In the genomic region with DNA sequence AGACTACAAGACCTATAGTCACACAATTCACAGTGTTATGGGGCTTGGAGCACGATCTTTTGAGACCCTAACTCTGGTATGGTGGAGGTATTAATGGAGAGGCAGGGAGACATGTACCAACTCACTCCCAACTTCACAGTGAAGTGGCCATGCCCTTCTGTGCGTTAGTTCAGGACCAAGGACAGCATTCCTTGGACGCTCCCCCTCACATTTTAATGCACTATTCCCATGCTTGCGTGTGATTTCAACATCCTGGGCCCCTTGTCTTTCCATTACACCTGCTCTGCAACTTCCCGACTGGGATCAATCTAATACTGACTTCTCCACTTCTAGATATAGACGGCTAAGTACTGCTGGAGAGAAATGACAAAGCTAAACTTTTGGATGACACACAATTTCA, we compare ENCODE assay signal across 2 cellular contexts.
TF ChIP-seq lines count a peak whose summit lies in the region.

No MANE protein-coding gene starts in this region.

TF ChIP-seq in Ishikawa, 13 proteins besides CTCF, POLR2A, EP300 and RAD21 (continued from another document):
- peak; percentile 98 for TF ChIP-seq REST (IDR thresholded peaks at IDR 0.05; ENCODE audit: low read depth)

TF ChIP-seq in K562, 482 proteins besides CTCF, POLR2A, EP300 and RAD21 (continued from another document):
- TF ChIP-seq REST (CRISPR knock-in tag; IDR thresholded peaks at IDR 0.05; ENCODE audit: low read depth), result peak; percentile 92
- TF ChIP-seq TRIM24 (IDR thresholded peaks at IDR 0.05), result peak in 1 of 2 experiments; percentile 31; a peak in 2 of 4 replicates
- TF ChIP-seq MIER1 (IDR thresholded peaks at IDR 0.05; ENCODE audit: low read depth), result peak; percentile 90
- TF ChIP-seq CEBPG (CRISPR knock-in tag; IDR thresholded peaks at IDR 0.05), result no peak
- TF ChIP-seq CEBPG (tag; conservative IDR thresholded peaks at IDR 0.05 in 1 of 2, IDR thresholded peaks at IDR 0.05 in 1 of 2), result 0 out of 4 replicates have a peak, but pooled peaks of 1 of the 2 experiments have one; percentile 22
- no peak for TF ChIP-seq L3MBTL2 (IDR thresholded peaks at IDR 0.05)
- peak in 1 of 2 experiments; percentile 40 for TF ChIP-seq AFF1 (IDR thresholded peaks at IDR 0.05; ENCODE audit: low read depth in 1 of 2, partially characterized antibody in 2 of 2)
- TF ChIP-seq RCOR1 (IDR thresholded peaks at IDR 0.05; ENCODE audit: borderline replicate concordance in 1 of 2, low read depth in 2 of 2, low read length in 2 of 2), result 0 out of 4 replicates have a peak, but pooled peaks of 1 of the 2 experiments have one; percentile 6
